ENCODE assay signal across 8 cellular contexts in genomic region chr1:146400198-146401121, GRCh38.
DNase-seq lines count a peak whose midpoint lies in the region; ATAC-seq, FAIRE-seq and TF ChIP-seq lines count a peak whose summit lies in the region.
"Not testable (repeated sequence)": the region's sequence is repeated elsewhere in the genome, so short reads cannot be mapped to it uniquely, and the experiment has no call there.

No MANE protein-coding gene starts in this region.

- POLR2A ChIA-PET in CD8-positive, alpha-beta T cell (lab: Charles Lee); K562 (lab: Yijun Ruan, JAX); endothelial cell of umbilical vein (lab: Charles Lee): not testable (repeated sequence)
- POLR2A ChIA-PET in activated CD4-positive, alpha-beta memory T cell treated with anti-CD3 and anti-CD28 coated beads for 36 hours (lab: Charles Lee): interaction anchor here (1.2 kb wide), 1 partner anchor 13 kb away, joined by 5 read pairs; no protein-coding TSS in a partner anchor

- CTCF ChIA-PET in CD8-positive, alpha-beta T cell (lab: Charles Lee); activated CD4-positive, alpha-beta memory T cell treated with anti-CD3 and anti-CD28 coated beads for 36 hours (lab: Charles Lee); K562 (lab: Yijun Ruan, JAX; ENCODE audit: low intra/inter-chr PET ratio); endothelial cell of umbilical vein (lab: Charles Lee): not testable (repeated sequence)

- H3K9me3 Mint-ChIP-seq in CD8-positive, alpha-beta T cell; activated CD4-positive, alpha-beta memory T cell treated with anti-CD3 and anti-CD28 coated beads for 36 hours; activated T-helper 2 cell treated with anti-CD3 and anti-CD28 coated beads, Interferon-gamma antibody, Interleukin-2, Interleukin-4, amounts not matched to agents 10 μg/mL and 5 μg/mL and 100 μg/mL, durations not matched to agents 14 hours and 24 hours and 36 hours; natural killer cell; stimulated activated naive CD8-positive, alpha-beta T cell treated with anti-CD3 and anti-CD28 coated beads, Interleukin-15, amount 100 ng/mL, for 72 hours: not testable (repeated sequence)

- not testable (repeated sequence) for H3K9me3 ChIP-seq in CD8-positive, alpha-beta T cell (ENCODE audit: low read length); MM.1S (replicated peaks; ENCODE audit: insufficient read depth, low read length); K562 (replicated peaks; ENCODE audit: control insufficient read depth, insufficient read depth, low read depth, low read length); endothelial cell of umbilical vein (replicated peaks; ENCODE audit: control insufficient read depth, insufficient read depth, low read length)

- not testable (repeated sequence) for H3K4me2 ChIP-seq in MM.1S (ENCODE audit: low read depth, low read length); K562 (ENCODE audit: insufficient read depth, low read length); endothelial cell of umbilical vein (ENCODE audit: insufficient read depth, low read length)

- H3K36me3 Mint-ChIP-seq in CD8-positive, alpha-beta T cell; activated CD4-positive, alpha-beta memory T cell treated with anti-CD3 and anti-CD28 coated beads for 36 hours; activated T-helper 2 cell treated with anti-CD3 and anti-CD28 coated beads, Interferon-gamma antibody, Interleukin-2, Interleukin-4, amounts not matched to agents 10 μg/mL and 5 μg/mL and 100 μg/mL, durations not matched to agents 14 hours and 24 hours and 36 hours (ENCODE audit: low read depth); natural killer cell: not testable (repeated sequence)

- H3K9me2 ChIP-seq in MM.1S (replicated peaks; ENCODE audit: insufficient read depth, low read length): not testable (repeated sequence)

- H3K4me1 ChIP-seq in CD8-positive, alpha-beta T cell (ENCODE audit: insufficient read depth, low read length): peaks cover 22% of the 10 kb centered on the region
- not testable (repeated sequence) for H3K4me1 ChIP-seq in MM.1S (ENCODE audit: low read length); K562 (replicated peaks in 1 of 2; ENCODE audit: control insufficient read depth in 2 of 2, insufficient read depth in 2 of 2, low read length in 2 of 2); endothelial cell of umbilical vein (ENCODE audit: control insufficient read depth, extremely low read depth, insufficient read depth, low read length)

- not testable (repeated sequence) for FAIRE-seq in K562 (lab: Jason Lieb, UNC); endothelial cell of umbilical vein (lab: Jason Lieb, UNC)

- peak overlapping the region; percentile 89 for H3K27ac Mint-ChIP-seq in CD8-positive, alpha-beta T cell
- H3K27ac Mint-ChIP-seq in activated CD4-positive, alpha-beta memory T cell treated with anti-CD3 and anti-CD28 coated beads for 36 hours: peak overlapping the region; percentile 88
- peak overlapping the region; percentile 82 for H3K27ac Mint-ChIP-seq in activated T-helper 2 cell treated with anti-CD3 and anti-CD28 coated beads, Interferon-gamma antibody, Interleukin-2, Interleukin-4, amounts not matched to agents 10 μg/mL and 5 μg/mL and 100 μg/mL, durations not matched to agents 14 hours and 24 hours and 36 hours
- H3K27ac Mint-ChIP-seq in natural killer cell: peak overlapping the region; percentile 93 to 94
- peak overlapping the region; percentile 1 to 92 for H3K27ac Mint-ChIP-seq in stimulated activated naive CD8-positive, alpha-beta T cell treated with anti-CD3 and anti-CD28 coated beads, Interleukin-15, amount 100 ng/mL, for 72 hours

- intact Hi-C loops in CD8-positive, alpha-beta T cell (cut with DNase I, micrococcal nuclease); activated CD4-positive, alpha-beta memory T cell treated with anti-CD3 and anti-CD28 coated beads for 36 hours (cut with micrococcal nuclease); activated T-helper 2 cell treated with anti-CD3 and anti-CD28 coated beads, Interferon-gamma antibody, Interleukin-2, Interleukin-4, amounts not matched to agents 10 μg/mL and 5 μg/mL and 100 μg/mL, durations not matched to agents 14 hours and 24 hours and 36 hours (cut with micrococcal nuclease); K562 (cut with micrococcal nuclease); endothelial cell of umbilical vein (cut with micrococcal nuclease); natural killer cell (cut with micrococcal nuclease): not testable (repeated sequence)

- ATAC-seq in CD8-positive, alpha-beta T cell; stimulated activated naive CD8-positive, alpha-beta T cell treated with anti-CD3 and anti-CD28 coated beads, Interleukin-15, amount 100 ng/mL, for 72 hours: not testable (repeated sequence)
- ATAC-seq in K562 (peak; percentile 51), natural killer cell (peak in 1 of 3 donors; percentile 32)

- H3K79me2 ChIP-seq in MM.1S (ENCODE audit: low read length); K562 (ENCODE audit: control insufficient read depth, insufficient read depth, low read length); endothelial cell of umbilical vein (ENCODE audit: control insufficient read depth, insufficient read depth, low read length): not testable (repeated sequence)

- 8% methylated on average over 6 of the region's 8 CpGs for WGBS in K562 (ENCODE audit: insufficient coverage, low coverage, missing lambda C conversion rate)

- not testable (repeated sequence) for H3K27me3 ChIP-seq in CD8-positive, alpha-beta T cell (ENCODE audit: insufficient read depth, low read length); MM.1S (replicated peaks; ENCODE audit: insufficient read depth, low read length); K562 (ENCODE audit: control insufficient read depth in 2 of 2, insufficient read depth in 2 of 2, low read length in 2 of 2); endothelial cell of umbilical vein (ENCODE audit: control insufficient read depth in 2 of 2, insufficient read depth in 2 of 2, low read length in 2 of 2)

- not testable (repeated sequence) for H3K9ac ChIP-seq in MM.1S (ENCODE audit: low read length); K562 (ENCODE audit: insufficient read depth in 1 of 2, low read depth in 2 of 2, low read length in 2 of 2); endothelial cell of umbilical vein (replicated peaks; ENCODE audit: extremely low read depth, insufficient read depth, low read length)

- H2AFZ ChIP-seq in MM.1S (ENCODE audit: low read length); endothelial cell of umbilical vein (ENCODE audit: low read depth, low read length): not testable (repeated sequence)
- H2AFZ ChIP-seq in K562 (ENCODE audit: low read depth, low read length): peak overlapping the region; percentile 70

- not testable (repeated sequence) for TF ChIP-seq CTCF in CD8-positive, alpha-beta T cell (IDR thresholded peaks at IDR 0.05); MM.1S (IDR thresholded peaks at IDR 0.05; ENCODE audit: low read length); K562 (IDR thresholded peaks at IDR 0.05 in 2 of 3, conservative IDR thresholded peaks at IDR 0.05 in 1 of 3; ENCODE audit: insufficient read depth in 2 of 3, low read depth in 1 of 3, low read length in 3 of 3); endothelial cell of umbilical vein (IDR thresholded peaks at IDR 0.05; ENCODE audit: extremely low read depth in 1 of 2, insufficient read depth in 1 of 2, low read depth in 1 of 2, low read length in 2 of 2); natural killer cell (IDR thresholded peaks at IDR 0.05)

- TF ChIP-seq EP300 in K562 (IDR thresholded peaks at IDR 0.05; ENCODE audit: low read length): not testable (repeated sequence)

- dilution Hi-C loops in endothelial cell of umbilical vein (cut with MboI; ENCODE audit: extremely low pct_ligation_motif_present, low sequenced_read_pairs): not testable (repeated sequence)

- H3K27ac ChIP-seq in CD8-positive, alpha-beta T cell (ENCODE audit: low read depth, low read length); MM.1S (ENCODE audit: low read length); K562 (ENCODE audit: extremely low read depth, low read depth, low read length); endothelial cell of umbilical vein (ENCODE audit: insufficient read depth, low read depth, low read length): not testable (repeated sequence)

- not testable (repeated sequence) for H3K36me3 ChIP-seq in CD8-positive, alpha-beta T cell (ENCODE audit: insufficient read depth, low read length); MM.1S (replicated peaks; ENCODE audit: insufficient read depth, low read length); K562 (ENCODE audit: control insufficient read depth, insufficient read depth, low read length); endothelial cell of umbilical vein (ENCODE audit: control insufficient read depth in 2 of 2, extremely low read depth in 1 of 2, insufficient read depth in 2 of 2, low read length in 2 of 2)

- not testable (repeated sequence) for TF ChIP-seq POLR2A in K562 (conservative IDR thresholded peaks at IDR 0.05); endothelial cell of umbilical vein (IDR thresholded peaks at IDR 0.05; ENCODE audit: low read depth, low read length)

- not testable (repeated sequence) for BruUV-seq in K562 (replicated peaks; lab: Mats Ljungman, UMichigan); endothelial cell of umbilical vein (replicated peaks; lab: Mats Ljungman, UMichigan)

- H3K4me3 ChIP-seq in CD8-positive, alpha-beta T cell (ENCODE audit: low read depth, low read length); MM.1S (ENCODE audit: low read length); K562; endothelial cell of umbilical vein (replicated peaks in 1 of 3; ENCODE audit: insufficient read depth in 1 of 3, low read depth in 1 of 3, low read length in 3 of 3): not testable (repeated sequence)

- H3F3A ChIP-seq in MM.1S (ENCODE audit: insufficient read depth, low read length): not testable (repeated sequence)

- in situ Hi-C loops in K562 (cut with MboI): not testable (repeated sequence)

- peak overlapping the region; percentile 32 for H3K4me3 Mint-ChIP-seq in CD8-positive, alpha-beta T cell
- peak overlapping the region; percentile 36 for H3K4me3 Mint-ChIP-seq in activated CD4-positive, alpha-beta memory T cell treated with anti-CD3 and anti-CD28 coated beads for 36 hours
- H3K4me3 Mint-ChIP-seq in activated T-helper 2 cell treated with anti-CD3 and anti-CD28 coated beads, Interferon-gamma antibody, Interleukin-2, Interleukin-4, amounts not matched to agents 10 μg/mL and 5 μg/mL and 100 μg/mL, durations not matched to agents 14 hours and 24 hours and 36 hours (ENCODE audit: low read depth): not testable (repeated sequence)
- H3K4me3 Mint-ChIP-seq in natural killer cell: peak overlapping the region; percentile 41
- peak overlapping the region in 1 of 2 donors; percentile 68 for H3K4me3 Mint-ChIP-seq in stimulated activated naive CD8-positive, alpha-beta T cell treated with anti-CD3 and anti-CD28 coated beads, Interleukin-15, amount 100 ng/mL, for 72 hours

- peaks cover 29% of the 10 kb centered on the region for H3K4me1 Mint-ChIP-seq in CD8-positive, alpha-beta T cell (ENCODE audit: low read depth)
- peaks cover 24% of the 10 kb centered on the region for H3K4me1 Mint-ChIP-seq in activated CD4-positive, alpha-beta memory T cell treated with anti-CD3 and anti-CD28 coated beads for 36 hours (ENCODE audit: low read depth)
- H3K4me1 Mint-ChIP-seq in activated T-helper 2 cell treated with anti-CD3 and anti-CD28 coated beads, Interferon-gamma antibody, Interleukin-2, Interleukin-4, amounts not matched to agents 10 μg/mL and 5 μg/mL and 100 μg/mL, durations not matched to agents 14 hours and 24 hours and 36 hours (ENCODE audit: low read depth): peaks cover 23% of the 10 kb centered on the region
- peaks cover 16 to 27% of the 10 kb centered on the region in 2 donors for H3K4me1 Mint-ChIP-seq in natural killer cell
- H3K4me1 Mint-ChIP-seq in stimulated activated naive CD8-positive, alpha-beta T cell treated with anti-CD3 and anti-CD28 coated beads, Interleukin-15, amount 100 ng/mL, for 72 hours: peaks cover 33% of the 10 kb centered on the region

- not testable (repeated sequence) for TF ChIP-seq RAD21 in K562 (CRISPR knock-in tag; conservative IDR thresholded peaks at IDR 0.05 in 1 of 2, IDR thresholded peaks at IDR 0.05 in 1 of 2)

- H4K20me1 ChIP-seq in MM.1S (ENCODE audit: insufficient read depth, low read length); K562 (replicated peaks; ENCODE audit: control insufficient read depth, insufficient read depth, low read length); endothelial cell of umbilical vein (replicated peaks; ENCODE audit: control insufficient read depth, extremely low read depth, insufficient read depth, low read length): not testable (repeated sequence)

- H3K27me3 Mint-ChIP-seq in CD8-positive, alpha-beta T cell (ENCODE audit: low read depth); activated CD4-positive, alpha-beta memory T cell treated with anti-CD3 and anti-CD28 coated beads for 36 hours; activated T-helper 2 cell treated with anti-CD3 and anti-CD28 coated beads, Interferon-gamma antibody, Interleukin-2, Interleukin-4, amounts not matched to agents 10 μg/mL and 5 μg/mL and 100 μg/mL, durations not matched to agents 14 hours and 24 hours and 36 hours (ENCODE audit: low read depth); natural killer cell (ENCODE audit: low read depth in 2 of 2); stimulated activated naive CD8-positive, alpha-beta T cell treated with anti-CD3 and anti-CD28 coated beads, Interleukin-15, amount 100 ng/mL, for 72 hours: not testable (repeated sequence)

- not testable (repeated sequence) for DNase-seq in CD8-positive, alpha-beta T cell; activated CD4-positive, alpha-beta memory T cell treated with anti-CD3 and anti-CD28 coated beads for 36 hours; activated T-helper 2 cell treated with anti-CD3 and anti-CD28 coated beads, Interferon-gamma antibody, Interleukin-2, Interleukin-4, amounts not matched to agents 10 μg/mL and 5 μg/mL and 100 μg/mL, durations not matched to agents 14 hours and 24 hours and 36 hours (ENCODE audit: low spot score); natural killer cell; stimulated activated naive CD8-positive, alpha-beta T cell treated with anti-CD3 and anti-CD28 coated beads, Interleukin-15, amount 100 ng/mL, for 72 hours
- DNase-seq in MM.1S (peak; percentile 4), K562 (ENCODE audit: extremely low read depth in 1 of 4, low spot score in 3 of 4) (peak in 1 of 4 experiments; percentile 3), endothelial cell of umbilical vein (ENCODE audit: low read depth, low spot score) (peak; percentile 73)

- H3K9me1 ChIP-seq in K562 (ENCODE audit: control insufficient read depth, insufficient read depth, low read length); endothelial cell of umbilical vein (replicated peaks; ENCODE audit: control insufficient read depth, extremely low read depth, insufficient read depth, low read length): not testable (repeated sequence)
